In the genomic region with DNA sequence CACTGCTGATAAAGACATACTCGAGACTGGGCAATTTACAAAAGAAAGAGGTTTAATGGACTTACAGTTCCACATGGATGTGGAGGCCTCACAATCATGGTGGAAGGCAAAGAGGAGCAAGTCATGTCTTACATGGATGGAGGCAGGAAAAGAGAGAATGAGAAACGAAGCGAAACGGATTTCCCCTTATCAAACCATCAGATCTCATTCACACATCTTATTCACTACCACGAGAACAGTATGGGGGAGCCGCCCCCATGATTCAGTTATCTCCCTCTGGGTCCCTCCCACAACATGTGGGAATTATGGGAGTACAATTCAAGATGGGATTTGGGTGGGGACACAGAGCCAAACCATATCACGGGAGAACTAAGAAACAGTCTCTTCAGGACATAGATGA, we compare ENCODE assay signal across 2 cellular contexts. TPM values are rescaled to one million over a fixed set of nuclear protein-coding genes. Genes with fewer than 3 reads are reported as not detected.
"Had no signal": no experiment of that assay in that cellular context is flagged by ENCODE, and none has a peak within 500 bp of the region (broad histone marks: within the 10 kb centered on the region; RNA-seq: fewer than 3 reads in every experiment).

No MANE protein-coding gene starts in this region.

RNA-seq across cellular contexts. Expression of a gene that starts 6.0 kb away (rescaled TPM):
- total RNA-seq: ascending aorta, body of pancreas had no signal
